Comparison of ENCODE assay signal across 7 cellular contexts in genomic region chr9:123523828-123524227, GRCh38.
"Had no signal": no experiment of that assay in that cellular context is flagged by ENCODE, and none has a peak within 500 bp of the region (broad histone marks: within the 10 kb centered on the region; RNA-seq: fewer than 3 reads in every experiment).

No MANE protein-coding gene starts in this region.

- H3K9me3 ChIP-seq: HAP-1 had no signal

- DNase-seq: GM23248, GOT3, H7, HFFc6 had no signal

- H3K4me1 Mint-ChIP-seq: IgD-negative memory B cell had no signal

- H3K4me1 ChIP-seq: HAP-1 had no signal

- H3K36me3 ChIP-seq: HAP-1 had no signal

- H3K4me3 ChIP-seq: GM23248, HAP-1 had no signal

- H3K27ac Mint-ChIP-seq: HFFc6 had no signal

- H3K4me3 Mint-ChIP-seq: HFFc6, IgD-negative memory B cell had no signal

- H2AFZ ChIP-seq: GM23248 had no signal

- H3K27me3 Mint-ChIP-seq: IgD-negative memory B cell had no signal

- H3K27ac ChIP-seq: GM23248, HL-60 had no signal

- H3K9me3 Mint-ChIP-seq: HFFc6, IgD-negative memory B cell had no signal

- H3K9ac ChIP-seq: GM23248 had no signal
